10 cellular contexts compared by ENCODE assay signal in genomic region chr5:110832683-110833082, GRCh38.
"Had no signal": no experiment of that assay in that cellular context is flagged by ENCODE, and none has a peak within 500 bp of the region (broad histone marks: within the 10 kb centered on the region; RNA-seq: fewer than 3 reads in every experiment).

No MANE protein-coding gene starts in this region.

- H3K4me3 Mint-ChIP-seq: activated CD4-positive, alpha-beta T cell treated with anti-CD3 and anti-CD28 coated beads, Interleukin-2, amount 10 ng/mL, durations not matched to agents 7 days and 5 days; activated naive CD4-positive, alpha-beta T cell treated with anti-CD3 and anti-CD28 coated beads for 36 hours; neural crest cell had no signal

- DNase-seq: activated CD4-positive, alpha-beta T cell treated with anti-CD3 and anti-CD28 coated beads, Interleukin-2, amount 10 ng/mL, durations not matched to agents 7 days and 5 days; activated CD4-positive, CD25-positive, alpha-beta regulatory T cell; activated CD8-positive, alpha-beta memory T cell treated with anti-CD3 and anti-CD28 coated beads for 24 hours; activated naive CD4-positive, alpha-beta T cell treated with anti-CD3 and anti-CD28 coated beads for 36 hours; sigmoid colon; stimulated activated CD4-positive, alpha-beta T cell treated with anti-CD3 and anti-CD28 coated beads, Interleukin-2, amount 100 ng/mL, for 24 hours; stimulated activated naive CD8-positive, alpha-beta T cell treated with anti-CD3 and anti-CD28 coated beads, Interleukin-15, Interleukin-2, amounts not matched to agents 100 U/mL and 50 U/mL, for 24 hours; upper lobe of right lung had no signal

- H3K27me3 Mint-ChIP-seq: activated CD4-positive, alpha-beta T cell treated with anti-CD3 and anti-CD28 coated beads, Interleukin-2, amount 10 ng/mL, durations not matched to agents 7 days and 5 days had no signal

- H3K27ac Mint-ChIP-seq: activated CD4-positive, alpha-beta T cell treated with anti-CD3 and anti-CD28 coated beads, Interleukin-2, amount 10 ng/mL, durations not matched to agents 7 days and 5 days; activated naive CD4-positive, alpha-beta T cell treated with anti-CD3 and anti-CD28 coated beads for 36 hours had no signal

- H3K4me1 Mint-ChIP-seq: activated CD4-positive, alpha-beta T cell treated with anti-CD3 and anti-CD28 coated beads, Interleukin-2, amount 10 ng/mL, durations not matched to agents 7 days and 5 days; neural crest cell had no signal

- ATAC-seq: stimulated activated naive CD8-positive, alpha-beta T cell treated with anti-CD3 and anti-CD28 coated beads, Interleukin-15, Interleukin-2, amounts not matched to agents 100 U/mL and 50 U/mL, for 24 hours; upper lobe of right lung had no signal

- FAIRE-seq: colon had no signal
